ENCODE assay signal across 8 cellular contexts in the genomic region with DNA sequence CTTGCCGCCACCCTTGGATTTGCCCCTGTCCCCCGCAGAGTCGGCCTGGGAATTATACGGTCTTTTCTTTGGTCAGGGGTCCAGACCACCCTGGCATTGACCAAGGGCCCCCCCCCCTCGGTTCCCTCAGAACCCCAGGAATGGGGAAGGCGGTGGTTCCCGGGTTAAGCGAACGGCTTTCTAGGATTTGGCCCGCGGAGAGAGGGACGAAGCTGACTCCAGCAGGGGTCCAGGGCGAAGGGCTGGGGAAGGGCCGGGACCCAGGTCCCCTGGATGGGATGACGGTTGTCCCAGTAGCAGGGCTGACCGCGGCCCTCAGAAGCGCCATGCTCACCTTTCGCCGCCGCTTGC. TPM values are rescaled to one million over a fixed set of nuclear protein-coding genes. Genes with fewer than 3 reads are reported as not detected.
A peak's percentile ranks its signal among the peaks of the same experiment; 100 is the strongest.
DNase-seq lines count a peak whose midpoint lies in the region; ATAC-seq and TF ChIP-seq lines count a peak whose summit lies in the region.

No MANE protein-coding gene starts in this region.

- no peaks in the 10 kb centered on the region for H3K9me3 Mint-ChIP-seq in central memory CD8-positive, alpha-beta T cell

- POLR2A ChIA-PET in A673 (lab: Charles Lee; ENCODE audit: low non-redundant PET) = no interaction called here

- H3K27ac Mint-ChIP-seq in central memory CD8-positive, alpha-beta T cell (ENCODE audit: low read depth) = peak overlapping the region; percentile 95

- DNase-seq in A673 (ENCODE audit: low spot score) (no peak), HuH-7 (ENCODE audit: low spot score) (peak; percentile 43), globus pallidus (ENCODE audit: low spot score) (no peak), dermis blood vessel endothelial cell (no peak), 8988T (no peak)
- no peak for DNase-seq in central memory CD8-positive, alpha-beta T cell (ENCODE audit: low spot score in 2 of 2)

- peaks cover 6% of the 10 kb centered on the region for H3K4me1 ChIP-seq in A673 (ENCODE audit: insufficient read depth, low read length, poor library complexity, severe bottlenecking)
- peaks cover 18 to 26% of the 10 kb centered on the region in 2 donors for H3K4me1 ChIP-seq in muscle layer of duodenum (ENCODE audit: control insufficient read depth in 1 of 2, insufficient read depth in 2 of 2, low read length in 2 of 2)

- BruUV-seq in A673 (replicated peaks; lab: Mats Ljungman, UMichigan) = no TSS peak

- H3K4me1 Mint-ChIP-seq in central memory CD8-positive, alpha-beta T cell = peaks cover 35% of the 10 kb centered on the region

- CTCF ChIA-PET in A673 (lab: Charles Lee) = interaction anchor here (0.5 to 0.8 kb wide), 4 partner anchors 9 to 110 kb away, joined by 3 to 4 read pairs (median 3); no protein-coding TSS in a partner anchor

- H3K4me3 ChIP-seq in A673 (ENCODE audit: low read depth, low read length, poor library complexity, severe bottlenecking) (peak overlapping the region; percentile 70), muscle layer of duodenum (ENCODE audit: low read depth in 1 of 2, low read length in 2 of 2) (peak overlapping the region; percentile 86 to 93)

- ATAC-seq in central memory CD8-positive, alpha-beta T cell (replicated peaks; ENCODE audit: extremely low read depth, poor library complexity, severe bottlenecking) = no peak
- no peak for ATAC-seq in HG03565 (IDR thresholded peaks at IDR 0.05; ENCODE audit: unreplicated experiment)

- no peak for TF ChIP-seq CTCF in A673 (conservative IDR thresholded peaks at IDR 0.05; ENCODE audit: low read depth, low read length)

- H3K27ac ChIP-seq in A673 (ENCODE audit: low read depth, low read length, poor library complexity, severe bottlenecking) = peak overlapping the region; percentile 59
- H3K27ac ChIP-seq in muscle layer of duodenum (ENCODE audit: low read length) = peak overlapping the region; percentile 30

- no peaks in the 10 kb centered on the region for H3K27me3 Mint-ChIP-seq in central memory CD8-positive, alpha-beta T cell

- H3K9me3 ChIP-seq in A673 (ENCODE audit: low read depth, low read length, poor library complexity, severe bottlenecking) (no peaks in the 10 kb centered on the region), muscle layer of duodenum (ENCODE audit: control insufficient read depth in 1 of 2, low read length in 2 of 2) (no peaks in the 10 kb centered on the region)

- H3K27me3 ChIP-seq in A673 (replicated peaks; ENCODE audit: insufficient read depth, low read depth, low read length, poor library complexity) = no peaks in the 10 kb centered on the region
- no peaks in the 10 kb centered on the region for H3K27me3 ChIP-seq in muscle layer of duodenum (ENCODE audit: low read depth, low read length)

- peak overlapping the region; percentile 92 for H3K4me3 Mint-ChIP-seq in central memory CD8-positive, alpha-beta T cell

- H3K36me3 Mint-ChIP-seq in central memory CD8-positive, alpha-beta T cell (ENCODE audit: insufficient read depth) = peaks cover 14% of the 10 kb centered on the region

- intact Hi-C loops in A673 (cut with micrococcal nuclease; ENCODE audit: unreplicated experiment) = no loop called here

- H3K36me3 ChIP-seq in A673 (ENCODE audit: insufficient read depth, low read length, poor library complexity, severe bottlenecking) (no peaks in the 10 kb centered on the region), muscle layer of duodenum (ENCODE audit: control insufficient read depth in 1 of 2, insufficient read depth in 2 of 2, low read length in 2 of 2) (peaks cover 27 to 44% of the 10 kb centered on the region in 2 donors)

RNA-seq across cellular contexts. Expression of a gene that starts 0.3 kb away (rescaled TPM):
- total RNA-seq in A673 (2021) (25.9 and 32.3 TPM in 2 replicates), dermis blood vessel endothelial cell (18.7 and 22.2 TPM in 2 replicates)

RNA-seq across cellular contexts. Expression of a gene that starts 0.7 kb away (rescaled TPM):
- total RNA-seq in A673 (2021) = 3.4 and 4.0 TPM in 2 replicates
- 9.9 and 17.9 TPM in 2 replicates for total RNA-seq in dermis blood vessel endothelial cell

RNA-seq across cellular contexts. Expression of a gene that starts 13.8 kb away (rescaled TPM):
- total RNA-seq in A673 (2021) (not detected in 2 replicates), dermis blood vessel endothelial cell (not detected in 2 replicates)

RNA-seq across cellular contexts. Expression of a gene that starts 25.8 kb away (rescaled TPM):
- total RNA-seq in A673 (2021) (5.3 and 8.1 TPM in 2 replicates), dermis blood vessel endothelial cell (26.2 and 31.3 TPM in 2 replicates)

RNA-seq across cellular contexts. Expression of a gene that starts 32.4 kb away (rescaled TPM):
- 7.3 and 11.4 TPM in 2 replicates for total RNA-seq in A673 (2021)
- 16.8 and 18.7 TPM in 2 replicates for total RNA-seq in dermis blood vessel endothelial cell
